9 cellular contexts compared by ENCODE assay signal in the genomic region with DNA sequence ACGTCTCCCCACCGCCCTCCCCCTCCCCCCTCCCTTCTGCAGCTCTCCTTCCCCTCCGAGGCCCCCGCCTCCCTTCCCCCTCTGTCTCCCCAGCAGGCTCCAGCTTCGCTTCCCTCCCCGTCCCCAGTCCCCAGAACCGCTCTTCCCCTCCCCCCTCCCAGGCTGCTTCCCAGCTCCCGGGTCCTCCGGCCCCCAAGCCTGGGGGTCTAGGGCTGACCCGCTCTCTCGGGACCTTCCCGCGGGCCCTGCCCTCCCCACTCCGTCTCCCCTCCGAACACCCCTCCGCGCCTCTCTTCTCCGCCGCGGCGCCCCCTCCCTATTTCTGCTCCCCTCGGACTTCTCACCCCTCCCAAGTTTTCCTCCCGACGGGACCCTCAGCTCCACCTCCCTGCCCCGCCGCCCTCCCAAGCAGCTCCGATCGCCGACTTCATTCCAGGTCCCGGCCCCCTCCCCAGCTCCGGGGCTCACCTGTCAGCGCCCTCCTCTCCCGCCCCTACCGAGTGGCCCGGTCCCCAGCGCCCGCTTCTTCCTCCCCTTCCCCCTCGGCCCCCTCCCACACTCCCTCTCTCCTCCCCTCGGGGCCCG. TPM values are rescaled to one million over a fixed set of nuclear protein-coding genes. Genes with fewer than 3 reads are reported as not detected.
DNase-seq lines count a peak whose midpoint lies in the region; ATAC-seq, FAIRE-seq and TF ChIP-seq lines count a peak whose summit lies in the region.
"Had no signal": no experiment of that assay in that cellular context is flagged by ENCODE, and none has a peak within 500 bp of the region (broad histone marks: within the 10 kb centered on the region; RNA-seq: fewer than 3 reads in every experiment).

No MANE protein-coding gene starts in this region.

- H3K4me1 Mint-ChIP-seq in GM23338 = peaks cover 25% of the 10 kb centered on the region
- H3K4me1 Mint-ChIP-seq in activated T-cell treated with anti-CD3 and anti-CD28 coated beads, Interleukin-2, amount 50 U/mL, for 4 hours (ENCODE audit: low read depth) = peaks cover 7% of the 10 kb centered on the region

- POLR2A ChIA-PET in A549 (lab: Yijun Ruan, JAX) = interaction anchor here (0.6 kb wide), 2 partner anchors 93 to 597 kb away, joined by 4 to 8 read pairs; no protein-coding TSS in a partner anchor

- TF ChIP-seq EP300 in A549 (IDR thresholded peaks at IDR 0.05) = no peak

- H3K27ac Mint-ChIP-seq in GM23338 = no peak overlapping the region

- H3K79me2 ChIP-seq in GM23338 (replicated peaks; ENCODE audit: insufficient read depth) (no peaks in the 10 kb centered on the region), hepatocyte (no peaks in the 10 kb centered on the region)

- no peak for TF ChIP-seq RAD21 in A549 (conservative IDR thresholded peaks at IDR 0.05 in 1 of 2, IDR thresholded peaks at IDR 0.05 in 1 of 2)

- H3K27me3 ChIP-seq in GM23338 (ENCODE audit: insufficient read depth) (peaks cover 80% of the 10 kb centered on the region), hepatocyte (peaks cover 22% of the 10 kb centered on the region)

- DNase-seq in A549 (ENCODE audit: low read depth in 1 of 2, low spot score in 1 of 2) (peak in 1 of 2 experiments; percentile 42), GM23338 (ENCODE audit: low spot score) (peak; percentile 75), hepatocyte (ENCODE audit: low spot score) (peak; percentile 51), NOMO-1 treated with dmso at 0.1 percent for 144 hours (lab: John Stamatoyannopoulos, UW; ENCODE audit: unreplicated experiment) (no peak)
- DNase-seq in activated T-cell treated with anti-CD3 and anti-CD28 coated beads, Interleukin-2, amount 50 U/mL, for 4 hours = no peak

- H3K36me3 Mint-ChIP-seq in GM23338 (ENCODE audit: low read depth) = no peaks in the 10 kb centered on the region; the same call in 2 of the 3 replicates
- no peaks in the 10 kb centered on the region for H3K36me3 Mint-ChIP-seq in activated T-cell treated with anti-CD3 and anti-CD28 coated beads, Interleukin-2, amount 50 U/mL, for 4 hours (ENCODE audit: insufficient read depth)

- no peaks in the 10 kb centered on the region for H3K36me3 ChIP-seq in GM23338 (ENCODE audit: insufficient read depth)
- no peaks in the 10 kb centered on the region for H3K36me3 ChIP-seq in hepatocyte (replicated peaks; ENCODE audit: insufficient read depth, low read depth)

- H3K9me2 ChIP-seq in GM23338 (ENCODE audit: insufficient read depth) = no peaks in the 10 kb centered on the region
- no peaks in the 10 kb centered on the region for H3K9me2 ChIP-seq in hepatocyte (replicated peaks; ENCODE audit: insufficient read depth)

- H3K4me3 ChIP-seq in A549 (peak overlapping the region; percentile 90), GM23338 (peak overlapping the region; percentile 73), hepatocyte (peak overlapping the region; percentile 97), skin epidermis (peak overlapping the region; percentile 42 to 75 (median 65))

- no peaks in the 10 kb centered on the region for H3F3A ChIP-seq in GM23338 (replicated peaks; ENCODE audit: low read depth)

- no peak for FAIRE-seq in A549 (lab: Jason Lieb, UNC)
- FAIRE-seq: endometrium had no signal

- no peaks in the 10 kb centered on the region for H3K9me3 Mint-ChIP-seq in GM23338
- no peaks in the 10 kb centered on the region for H3K9me3 Mint-ChIP-seq in activated T-cell treated with anti-CD3 and anti-CD28 coated beads, Interleukin-2, amount 50 U/mL, for 4 hours

- H3K9me3 ChIP-seq in A549 (no peaks in the 10 kb centered on the region), hepatocyte (ENCODE audit: low read depth) (no peaks in the 10 kb centered on the region)

- CTCF ChIA-PET in A549 (lab: Yijun Ruan, JAX) = interaction anchor here (0.6 to 2.0 kb wide), 5 partner anchors 10 to 34 kb away, joined by 3 to 4 read pairs (median 3); no protein-coding TSS in a partner anchor

- no peak for TF ChIP-seq POLR2A in A549 (IDR thresholded peaks at IDR 0.05; ENCODE audit: low read length)

- peaks cover 63% of the 10 kb centered on the region for H3K27me3 Mint-ChIP-seq in GM23338 (ENCODE audit: insufficient read depth, low read depth, poor library complexity)
- H3K27me3 Mint-ChIP-seq in activated T-cell treated with anti-CD3 and anti-CD28 coated beads, Interleukin-2, amount 50 U/mL, for 4 hours (ENCODE audit: low read depth) = peaks cover 1% of the 10 kb centered on the region

- peak overlapping the region; percentile 85 to 99 for H3K27ac ChIP-seq in A549
- H3K27ac ChIP-seq in GM23338 (ENCODE audit: low read depth) = no peak overlapping the region
- peak overlapping the region; percentile 72 for H3K27ac ChIP-seq in hepatocyte
- peak overlapping the region; percentile 31 to 92 (median 78) for H3K27ac ChIP-seq in skin epidermis

- WGBS in A549 (ENCODE audit: missing lambda C conversion rate) = 4% methylated on average over 14 of the region's 40 CpGs
- 0% methylated on average over 7 of the region's 40 CpGs for WGBS in hepatocyte (ENCODE audit: low lambda C conversion rate, missing lambda C conversion rate)

- peaks cover 16% of the 10 kb centered on the region for H3K4me1 ChIP-seq in A549
- peaks cover 8% of the 10 kb centered on the region for H3K4me1 ChIP-seq in GM23338 (ENCODE audit: insufficient read depth)
- peaks cover 16% of the 10 kb centered on the region for H3K4me1 ChIP-seq in hepatocyte (ENCODE audit: insufficient read depth)

- peak overlapping the region; percentile 68; the same call in 2 of the 3 replicates for H3K4me3 Mint-ChIP-seq in GM23338
- peak overlapping the region; percentile 53 for H3K4me3 Mint-ChIP-seq in activated T-cell treated with anti-CD3 and anti-CD28 coated beads, Interleukin-2, amount 50 U/mL, for 4 hours

- no peak for TF ChIP-seq CTCF in A549 (IDR thresholded peaks at IDR 0.05)
- no peak for TF ChIP-seq CTCF in GM23338 (conservative IDR thresholded peaks at IDR 0.05; ENCODE audit: low read depth in 2 of 2)
- TF ChIP-seq CTCF in hepatocyte (IDR thresholded peaks at IDR 0.05; ENCODE audit: poor library complexity) = no peak

- peak overlapping the region; percentile 97 for H3K4me2 ChIP-seq in A549
- H3K4me2 ChIP-seq in GM23338 = peak overlapping the region; percentile 86
- peak overlapping the region; percentile 99 for H3K4me2 ChIP-seq in hepatocyte

- peak; percentile 5 to 22 for ATAC-seq in A549
- peak; percentile 13 for ATAC-seq in GM23338
- peak in 1 of 2 donors; percentile 7 for ATAC-seq in activated T-cell treated with anti-CD3 and anti-CD28 coated beads, Interleukin-2, amount 50 U/mL, for 4 hours
- ATAC-seq in GM19463 (IDR thresholded peaks at IDR 0.05; ENCODE audit: unreplicated experiment) = no peak
- ATAC-seq in HG02973 (IDR thresholded peaks at IDR 0.05; ENCODE audit: unreplicated experiment) = no peak

- peaks cover 15% of the 10 kb centered on the region; the same call in 1 of the 2 replicates for H4K20me1 ChIP-seq in GM23338 (replicated peaks; ENCODE audit: insufficient read depth)
- peaks cover 4% of the 10 kb centered on the region for H4K20me1 ChIP-seq in hepatocyte (ENCODE audit: insufficient read depth, poor library complexity, severe bottlenecking)

- H2AFZ ChIP-seq in GM23338 (no peak overlapping the region), hepatocyte (peak overlapping the region; percentile 83)

TF ChIP-seq in A549, 52 proteins besides CTCF, POLR2A, EP300 and RAD21 (continues in another document):
- TF ChIP-seq, protein P1, sequence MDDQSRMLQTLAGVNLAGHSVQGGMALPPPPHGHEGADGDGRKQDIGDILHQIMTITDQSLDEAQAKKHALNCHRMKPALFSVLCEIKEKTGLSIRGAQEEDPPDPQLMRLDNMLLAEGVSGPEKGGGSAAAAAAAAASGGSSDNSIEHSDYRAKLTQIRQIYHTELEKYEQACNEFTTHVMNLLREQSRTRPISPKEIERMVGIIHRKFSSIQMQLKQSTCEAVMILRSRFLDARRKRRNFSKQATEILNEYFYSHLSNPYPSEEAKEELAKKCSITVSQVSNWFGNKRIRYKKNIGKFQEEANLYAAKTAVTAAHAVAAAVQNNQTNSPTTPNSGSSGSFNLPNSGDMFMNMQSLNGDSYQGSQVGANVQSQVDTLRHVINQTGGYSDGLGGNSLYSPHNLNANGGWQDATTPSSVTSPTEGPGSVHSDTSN (IDR thresholded peaks at IDR 0.05) = no peak
- TF ChIP-seq FOSL2 (IDR thresholded peaks at IDR 0.05) (no peak), FOSL2 (CRISPR knock-in tag; IDR thresholded peaks at IDR 0.05) (no peak), SREBF2 (IDR thresholded peaks at IDR 0.05) (no peak), NPAS2 (CRISPR knock-in tag; IDR thresholded peaks at IDR 0.05; ENCODE audit: borderline replicate concordance) (no peak), ZSCAN20 (CRISPR knock-in tag; IDR thresholded peaks at IDR 0.05) (no peak), HOXA7 (CRISPR knock-in tag; IDR thresholded peaks at IDR 0.05) (no peak)

TF ChIP-seq in GM23338, 12 proteins besides CTCF, POLR2A, EP300 and RAD21 (continues in another document):
- TF ChIP-seq ZNF114 (CRISPR knock-in tag; IDR thresholded peaks at IDR 0.05) = no peak

RNA-seq across cellular contexts. Expression of a gene that starts 1.1 kb away (rescaled TPM):
- polyA plus RNA-seq in A549 (2011; rRNA removed) (2.4 and 3.3 TPM in 2 replicates), A549 (2017; fragmentation: RNase III; extraction: RNeasy Plus Mini Kit Qiagen cat#74134 plus additional on column Dnase treatment) (2.0 to 4.1 TPM (median 3.1 TPM) in 3 replicates), GM23338 (2016; fragmentation: Nextera tagmentation; extraction: Ambion mirVana) (0.30 and 0.40 TPM in 2 replicates), hepatocyte (15.6 and 21.9 TPM in 2 replicates)
- polyA plus RNA-seq in A549 (2012; cell fraction: cytosol; rRNA removed) = 3.7 and 5.4 TPM in 2 replicates
- 9.2 and 14.9 TPM in 2 replicates for polyA plus RNA-seq in A549 (2012; cell fraction: nucleus; rRNA removed)
- polyA minus RNA-seq in A549 (2011; rRNA and poly(A)+ RNA removed) = 1.9 and 3.1 TPM in 2 replicates
- 0.10 and 0.19 TPM in 2 replicates for total RNA-seq in GM23338 (2014; rRNA removed; shearing (Covaris generic))
- under 1 TPM; 0.08 to 0.18 (median 0.16) TPM for total RNA-seq in activated T-cell treated with anti-CD3 and anti-CD28 coated beads, Interleukin-2, amount 50 U/mL, for 4 hours
- 5.9 and 7.8 TPM in 2 replicates for total RNA-seq in hepatocyte

Comparison
In these comparisons a context has a peak if more than half of its experiments do, and no peak if none do; other contexts are left out.
1. ATAC-seq: peak in A549 (2 of 2) and GM23338 (single experiment); none in GM19463 (single experiment) and HG02973 (single experiment).
2. DNase-seq: peak in GM23338 (single experiment) and hepatocyte (single experiment); none in activated T-cell treated with anti-CD3 and anti-CD28 coated beads, Interleukin-2, amount 50 U/mL, for 4 hours (single experiment) and NOMO-1 treated with dmso at 0.1 percent for 144 hours (single experiment).
3. Peak in every context shown above with its lines, with median percentiles within 50 percentile points of each other: H3K4me2 ChIP-seq and H3K4me3 ChIP-seq.